In genomic region chr1:44694863-44695478, GRCh38 we compare ENCODE assay signal across 14 cellular contexts. TPM values are rescaled to one million over a fixed set of nuclear protein-coding genes. Genes with fewer than 3 reads are reported as not detected.
A peak's percentile ranks its signal among the peaks of the same experiment; 100 is the strongest.
DNase-seq lines count a peak whose midpoint lies in the region; ATAC-seq and TF ChIP-seq lines count a peak whose summit lies in the region.
"Had no signal": no experiment of that assay in that cellular context is flagged by ENCODE, and none has a peak within 500 bp of the region (broad histone marks: within the 10 kb centered on the region; RNA-seq: fewer than 3 reads in every experiment).

No MANE protein-coding gene starts in this region.

- no peaks in the 10 kb centered on the region; the same call in 1 of the 2 replicates for H3K9me3 ChIP-seq in OCI-LY7 (ENCODE audit: low read length)
- H3K9me3 ChIP-seq: sigmoid colon, SJSA1 had no signal

- H3K4me1 ChIP-seq in OCI-LY7 (ENCODE audit: insufficient read depth, low read length, poor library complexity, severe bottlenecking): peaks cover 64% of the 10 kb centered on the region
- H3K4me1 ChIP-seq: sigmoid colon, SJSA1 had no signal

- peaks cover 28% of the 10 kb centered on the region for H3K4me1 Mint-ChIP-seq in activated CD4-positive, alpha-beta T cell treated with anti-CD3 and anti-CD28 coated beads for 36 hours

- intact Hi-C loops in OCI-LY7 (cut with micrococcal nuclease; ENCODE audit: unreplicated experiment): loop anchor here (2.0 kb wide), 2 partner anchors 18 to 20 kb away; partner anchors contain the start of genes ARMH1 and TMEM53
- intact Hi-C loops in sciatic nerve (cut with DNase I): no loop called here
- intact Hi-C loops in activated CD4-positive, alpha-beta T cell treated with anti-CD3 and anti-CD28 coated beads for 36 hours (cut with DNase I, micrococcal nuclease): no loop called here

- ATAC-seq in GM19351 (IDR thresholded peaks at IDR 0.05; ENCODE audit: unreplicated experiment): peak; percentile 75
- peak; percentile 69 for ATAC-seq in HG02759 (IDR thresholded peaks at IDR 0.05; ENCODE audit: unreplicated experiment)
- no peak for ATAC-seq in sciatic nerve
- no peak for ATAC-seq in activated CD4-positive, alpha-beta T cell treated with anti-CD3 and anti-CD28 coated beads for 36 hours

- POLR2A ChIA-PET in OCI-LY7 (lab: Charles Lee): interaction anchor here (0.5 to 5.7 kb wide), 12 partner anchors 10 to 174 kb away, joined by 3 to 69 read pairs (median 8); partner anchors contain the start of genes ARMH1, RNU5D-1 and TMEM53
- POLR2A ChIA-PET in activated CD4-positive, alpha-beta T cell treated with anti-CD3 and anti-CD28 coated beads for 36 hours (lab: Charles Lee): no interaction called here

- H3K4me3 ChIP-seq in GM12864 (ENCODE audit: low read depth, low read length) (no peak overlapping the region), OCI-LY7 (ENCODE audit: low read depth, low read length, poor library complexity, severe bottlenecking) (peak overlapping the region; percentile 29)
- H3K4me3 ChIP-seq: sigmoid colon, SJSA1 had no signal

- no peaks in the 10 kb centered on the region for H3K79me2 ChIP-seq in OCI-LY7 (ENCODE audit: insufficient read depth, low read depth, low read length)

- no peaks in the 10 kb centered on the region for H3K36me3 Mint-ChIP-seq in activated CD4-positive, alpha-beta T cell treated with anti-CD3 and anti-CD28 coated beads for 36 hours (ENCODE audit: low read depth)

- no peaks in the 10 kb centered on the region for H3K9me3 Mint-ChIP-seq in activated CD4-positive, alpha-beta T cell treated with anti-CD3 and anti-CD28 coated beads for 36 hours (ENCODE audit: low read depth)

- no peaks in the 10 kb centered on the region for H3K9me2 ChIP-seq in OCI-LY7 (ENCODE audit: insufficient read depth, low read length)

- no TSS peak for BruUV-seq in OCI-LY7 (replicated peaks; lab: Mats Ljungman, UMichigan)

- no peaks in the 10 kb centered on the region; the same call in 1 of the 2 replicates for H3K36me3 ChIP-seq in OCI-LY7 (ENCODE audit: insufficient read depth, low read length)
- H3K36me3 ChIP-seq: sigmoid colon, SJSA1 had no signal

- TF ChIP-seq CTCF in GM12864 (IDR thresholded peaks at IDR 0.05; ENCODE audit: low read depth, low read length, missing control alignments) (no peak), OCI-LY7 (conservative IDR thresholded peaks at IDR 0.05; ENCODE audit: low read length) (peak; percentile 50; the same call in 1 of the 2 replicates)

- H4K20me1 ChIP-seq in OCI-LY7 (ENCODE audit: insufficient read depth, low read length): no peaks in the 10 kb centered on the region

- no peak overlapping the region for H3K27ac Mint-ChIP-seq in activated CD4-positive, alpha-beta T cell treated with anti-CD3 and anti-CD28 coated beads for 36 hours

- H3K27ac ChIP-seq in OCI-LY7 (ENCODE audit: low read depth, low read length, poor library complexity, severe bottlenecking): peak overlapping the region; percentile 80
- H3K27ac ChIP-seq: sigmoid colon, SJSA1 had no signal

- H3K27me3 Mint-ChIP-seq in activated CD4-positive, alpha-beta T cell treated with anti-CD3 and anti-CD28 coated beads for 36 hours: no peaks in the 10 kb centered on the region

- DNase-seq in GM12864 (ENCODE audit: low read depth) (peak; percentile 85), OCI-LY7 (ENCODE audit: low spot score) (peak; percentile 91), sciatic nerve (ENCODE audit: low spot score) (no peak), SKM-1 treated with dmso at 0.1 percent for 144 hours (lab: John Stamatoyannopoulos, UW; ENCODE audit: unreplicated experiment) (no peak), NCI-H1105 (lab: John Stamatoyannopoulos, UW) (no peak)
- no peak for DNase-seq in activated CD4-positive, alpha-beta T cell treated with anti-CD3 and anti-CD28 coated beads for 36 hours
- DNase-seq: activated naive CD4-positive, alpha-beta T cell treated with Interleukin-2 at 50 U/mL for 16 hours; sigmoid colon; trophoblast cell had no signal

- no peak overlapping the region for H3K4me3 Mint-ChIP-seq in activated CD4-positive, alpha-beta T cell treated with anti-CD3 and anti-CD28 coated beads for 36 hours

- CTCF ChIA-PET in OCI-LY7 (lab: Charles Lee; ENCODE audit: unreplicated experiment): interaction anchor here (2.2 kb wide), 1 partner anchor 17 kb away, joined by 11 read pairs; no protein-coding TSS in a partner anchor
- CTCF ChIA-PET in activated CD4-positive, alpha-beta T cell treated with anti-CD3 and anti-CD28 coated beads for 36 hours (lab: Charles Lee): interaction anchor here (0.6 to 3.2 kb wide), 3 partner anchors 14 to 42 kb away, joined by 3 to 14 read pairs (median 7); no protein-coding TSS in a partner anchor

- peak overlapping the region; percentile 56 for H3K4me2 ChIP-seq in OCI-LY7 (ENCODE audit: low read length)

- peak overlapping the region; percentile 92 for H2AFZ ChIP-seq in OCI-LY7 (ENCODE audit: low read length)

RNA-seq across cellular contexts. Expression of gene ARMH1, which starts 20.5 kb away (rescaled TPM):
- 5.3 and 7.8 TPM in 2 replicates for total RNA-seq in OCI-LY7 (2014; rRNA removed; shearing (Covaris generic))
- total RNA-seq in OCI-LY7 (2022): 7.9 and 8.9 TPM in 2 replicates
- 3.9 TPM for total RNA-seq in sciatic nerve
- total RNA-seq in activated CD4-positive, alpha-beta T cell treated with anti-CD3 and anti-CD28 coated beads for 36 hours: 10 to 100 TPM; 67.3 to 75.1 TPM
- total RNA-seq: Daoy, SJSA1 had no signal

RNA-seq across cellular contexts. Expression of gene TMEM53, which starts 20.7 kb away (rescaled TPM):
- total RNA-seq in OCI-LY7 (2014; rRNA removed; shearing (Covaris generic)): 5.5 and 6.6 TPM in 2 replicates
- total RNA-seq in OCI-LY7 (2022) (8.1 and 8.9 TPM in 2 replicates), sciatic nerve (12.5 TPM)
- total RNA-seq in activated CD4-positive, alpha-beta T cell treated with anti-CD3 and anti-CD28 coated beads for 36 hours: 1 to 10 TPM; 4.3 to 5.5 TPM

RNA-seq across cellular contexts. Expression of gene RNU5D-1, which starts 36.0 kb away (rescaled TPM):
- total RNA-seq in OCI-LY7 (2014; rRNA removed; shearing (Covaris generic)): not detected in 2 replicates
- not detected in 2 replicates for total RNA-seq in OCI-LY7 (2022)
- not detected for total RNA-seq in sciatic nerve
- not detected for total RNA-seq in activated CD4-positive, alpha-beta T cell treated with anti-CD3 and anti-CD28 coated beads for 36 hours
- total RNA-seq: chondrocyte, Daoy, sigmoid colon, SJSA1 had no signal

RNA-seq across cellular contexts. Expression of gene KIF2C, which starts 44.7 kb away (rescaled TPM):
- 150 and 159 TPM in 2 replicates for total RNA-seq in OCI-LY7 (2014; rRNA removed; shearing (Covaris generic))
- 140 and 156 TPM in 2 replicates for total RNA-seq in OCI-LY7 (2022)
- 1.2 TPM for total RNA-seq in sciatic nerve
- total RNA-seq in activated CD4-positive, alpha-beta T cell treated with anti-CD3 and anti-CD28 coated beads for 36 hours: 100 to 1,000 TPM; 101 to 119 TPM

Comparison
In these comparisons a context has a peak if more than half of its experiments do, and no peak if none do; other contexts are left out.
1. DNase-seq: peak in GM12864 (single experiment) and OCI-LY7 (single experiment); none in sciatic nerve (single experiment), activated CD4-positive, alpha-beta T cell treated with anti-CD3 and anti-CD28 coated beads for 36 hours (single experiment), SKM-1 treated with dmso at 0.1 percent for 144 hours (single experiment) and NCI-H1105 (single experiment).
2. ATAC-seq: peak in GM19351 (single experiment) and HG02759 (single experiment); none in sciatic nerve (single experiment) and activated CD4-positive, alpha-beta T cell treated with anti-CD3 and anti-CD28 coated beads for 36 hours (single experiment).
3. RNA of gene ARMH1, which starts 20.5 kb away (total RNA-seq): 67.3 to 75.1 TPM in activated CD4-positive, alpha-beta T cell treated with anti-CD3 and anti-CD28 coated beads for 36 hours; 5.3 to 8.9 TPM in OCI-LY7 and 3.9 TPM in sciatic nerve (single experiment); every median in the first group is over 4 times any median in the second.